ENCODE assay signal across 1 cellular context in the genomic region with DNA sequence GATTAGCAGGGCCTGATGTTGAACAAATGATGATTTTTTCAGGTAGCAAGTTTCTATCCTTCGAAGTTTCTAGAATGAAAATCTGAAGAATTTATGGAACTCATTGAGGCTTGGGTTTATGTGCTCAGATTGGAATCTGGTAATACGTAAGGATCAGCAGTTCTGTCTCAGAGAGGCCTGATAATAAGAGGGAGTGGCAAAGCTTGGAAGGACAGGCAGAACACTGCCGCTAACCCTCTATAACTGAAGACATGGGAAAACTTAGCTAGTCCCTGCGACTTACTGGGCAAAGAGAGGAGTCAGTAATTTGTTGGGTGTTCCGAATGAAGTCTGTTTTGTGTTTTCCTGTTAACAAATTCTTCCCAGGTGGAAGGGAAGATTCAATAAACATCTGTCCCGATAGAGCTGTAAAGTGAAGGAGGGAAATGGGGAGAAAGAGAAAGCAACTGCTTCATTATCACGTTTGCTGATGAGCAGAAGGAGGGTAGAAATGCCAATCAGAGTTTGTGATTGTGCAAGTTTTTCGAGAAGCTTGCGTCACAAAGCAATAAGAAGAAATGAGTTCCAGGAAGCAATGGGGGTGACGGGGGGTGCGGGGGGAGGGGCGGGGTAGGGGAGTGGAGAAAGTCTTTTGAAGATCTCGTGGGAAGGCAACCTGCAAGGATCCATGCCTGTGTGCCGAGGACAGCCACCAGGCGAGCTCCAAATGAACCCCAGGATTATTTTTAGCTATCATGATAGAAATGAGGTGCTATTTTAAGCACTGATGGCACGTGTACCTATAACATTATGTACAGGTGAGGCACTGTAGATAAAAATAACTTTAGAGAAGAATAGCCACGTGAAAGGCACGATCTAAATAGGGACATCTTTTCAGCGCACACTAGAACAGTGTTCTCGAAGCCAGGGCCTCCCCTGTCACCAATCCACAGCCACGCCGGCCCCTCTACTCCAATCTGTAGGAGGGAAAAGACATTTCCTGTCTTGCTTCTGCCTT.
TF ChIP-seq lines count a peak whose summit lies in the region.

No MANE protein-coding gene starts in this region.

TF ChIP-seq in SK-N-SH, 30 proteins besides CTCF, POLR2A, EP300 and RAD21 (continued from another document):
- TF ChIP-seq POLR2AphosphoS5 (IDR thresholded peaks at IDR 0.05; ENCODE audit: low read depth, low read length) (no peak), FOSL2 (IDR thresholded peaks at IDR 0.05; ENCODE audit: borderline replicate concordance, low read depth) (no peak), MXI1 (IDR thresholded peaks at IDR 0.05; ENCODE audit: low read depth, low read length) (no peak)
